24 cellular contexts compared by ENCODE assay signal in genomic region chr12:130049666-130050065, GRCh38.
DNase-seq lines count a peak whose midpoint lies in the region; ATAC-seq, FAIRE-seq and TF ChIP-seq lines count a peak whose summit lies in the region.
"Had no signal": no experiment of that assay in that cellular context is flagged by ENCODE, and none has a peak within 500 bp of the region (broad histone marks: within the 10 kb centered on the region; RNA-seq: fewer than 3 reads in every experiment).

No MANE protein-coding gene starts in this region.

- no peaks in the 10 kb centered on the region for H3K79me2 ChIP-seq in GM23338 (replicated peaks; ENCODE audit: insufficient read depth)

- H3K36me3 ChIP-seq in GM23338 (ENCODE audit: insufficient read depth) (no peaks in the 10 kb centered on the region), WERI-Rb-1 (no peaks in the 10 kb centered on the region), neuronal stem cell (replicated peaks in 1 of 2; ENCODE audit: control insufficient read depth in 2 of 2, insufficient read depth in 2 of 2, low read length in 2 of 2) (no peaks in the 10 kb centered on the region)
- H3K36me3 ChIP-seq: sigmoid colon, thyroid gland had no signal

- H2BK12ac ChIP-seq in neuronal stem cell (ENCODE audit: low read length): no peak overlapping the region

- no peak for DNase-seq in GM23338 (ENCODE audit: low spot score)
- DNase-seq in LNCaP clone FGC (ENCODE audit: low read depth): no peak
- DNase-seq in WERI-Rb-1: peak; percentile 68
- no peak for DNase-seq in neuronal stem cell (ENCODE audit: low spot score)
- no peak for DNase-seq in GM12892 (ENCODE audit: insufficient read length)
- DNase-seq in activated CD8-positive, alpha-beta memory T cell treated with anti-CD3 and anti-CD28 coated beads, Interleukin-2, amount 50 U/mL, for 48 hours: no peak
- no peak for DNase-seq in glomerular visceral epithelial cell (ENCODE audit: extremely low spot score)
- DNase-seq: activated B cell treated with CpG ODN at 0.5 μM for 24 hours; activated CD4-positive, alpha-beta T cell treated with anti-CD3 and anti-CD28 coated beads, Interleukin-2, amount 50 U/mL, for 4 hours; CD4-positive, alpha-beta memory T cell; GF-D8; GM23248; Kasumi-1; NCI-H1105 treated with DMSO at 0.1 percent for 48 hours; NCI-H446; sigmoid colon; stimulated activated naive CD8-positive, alpha-beta T cell treated with anti-CD3 and anti-CD28 coated beads, Interleukin-15, amount 100 ng/mL, for 72 hours; T-helper 9 cell; thyroid gland had no signal

- H3K9ac ChIP-seq in neuronal stem cell (ENCODE audit: low read depth, low read length, poor library complexity): no peak overlapping the region
- H3K9ac ChIP-seq: GM23248 had no signal

- H3K27me3 Mint-ChIP-seq in GM23338 (ENCODE audit: insufficient read depth, low read depth, poor library complexity): peaks cover 8% of the 10 kb centered on the region

- ATAC-seq in GM23338: no peak
- ATAC-seq: stimulated activated naive CD8-positive, alpha-beta T cell treated with anti-CD3 and anti-CD28 coated beads, Interleukin-15, amount 100 ng/mL, for 72 hours had no signal

- TF ChIP-seq POLR2A in GM12892 (IDR thresholded peaks at IDR 0.05; ENCODE audit: low read depth, low read length): no peak

- peak overlapping the region; percentile 2 for H4K91ac ChIP-seq in neuronal stem cell (ENCODE audit: low read depth, low read length, poor library complexity)

- no peak overlapping the region for H3K4me3 ChIP-seq in GM23338
- H3K4me3 ChIP-seq in LNCaP clone FGC (ENCODE audit: low read depth, low read length): no peak overlapping the region
- no peak overlapping the region for H3K4me3 ChIP-seq in WERI-Rb-1 (ENCODE audit: low read depth, low read length)
- H3K4me3 ChIP-seq in neuronal stem cell (ENCODE audit: low read length in 2 of 2): no peak overlapping the region
- H3K4me3 ChIP-seq: GM23248, lung, sigmoid colon, thyroid gland had no signal

- H4K8ac ChIP-seq in neuronal stem cell (ENCODE audit: low read depth, low read length): no peak overlapping the region

- H2BK120ac ChIP-seq in neuronal stem cell (ENCODE audit: low read depth, low read length): no peak overlapping the region

- H3K23ac ChIP-seq in neuronal stem cell (ENCODE audit: low read depth, low read length, poor library complexity): no peak overlapping the region

- no peaks in the 10 kb centered on the region; the same call in 1 of the 2 replicates for H3K4me1 ChIP-seq in GM23338 (ENCODE audit: insufficient read depth)
- peaks cover 9% of the 10 kb centered on the region in 2 donors for H3K4me1 ChIP-seq in neuronal stem cell (ENCODE audit: control insufficient read depth in 2 of 2, insufficient read depth in 1 of 2, low read depth in 1 of 2, low read length in 2 of 2)
- H3K4me1 ChIP-seq: sigmoid colon, thyroid gland had no signal

- no peak overlapping the region for H2AK5ac ChIP-seq in neuronal stem cell (ENCODE audit: low read depth, low read length)

- H3K27ac ChIP-seq in GM23338 (ENCODE audit: low read depth) (no peak overlapping the region), WERI-Rb-1 (no peak overlapping the region), neuronal stem cell (replicated peaks; ENCODE audit: low read length) (no peak overlapping the region)
- H3K27ac ChIP-seq: GM23248, sigmoid colon, thyroid gland had no signal

- no CpG with 5 or more reads among the region's 12 CpGs for WGBS in neuronal stem cell (ENCODE audit: extremely low coverage in 2 of 2, insufficient read length in 2 of 2, insufficient replicate concordance in 1 of 2), 2 donors

- no peaks in the 10 kb centered on the region for H3K79me1 ChIP-seq in neuronal stem cell (ENCODE audit: low read depth, low read length)

- no peak overlapping the region for H3K4me3 Mint-ChIP-seq in GM23338
- H3K4me3 Mint-ChIP-seq: activated B cell treated with CpG ODN at 0.5 μM for 24 hours; activated naive CD4-positive, alpha-beta T cell treated with anti-CD3 and anti-CD28 coated beads, Interleukin-2, amount 50 U/mL, for 24 hours; CD4-positive, alpha-beta memory T cell; dendritic cell treated with granulocyte-macrophage colony-stimulating factor and Interleukin-4, amounts not matched to agents 40 ng/mL and 50 ng/mL, for 4 days; stimulated activated naive CD8-positive, alpha-beta T cell treated with anti-CD3 and anti-CD28 coated beads, Interleukin-15, amount 100 ng/mL, for 72 hours had no signal

- no peaks in the 10 kb centered on the region for H3K9me2 ChIP-seq in GM23338 (ENCODE audit: insufficient read depth)

- H3K4me2 ChIP-seq in GM23338: no peak overlapping the region
- no peak overlapping the region for H3K4me2 ChIP-seq in neuronal stem cell (ENCODE audit: insufficient read depth, low read length, poor library complexity, severe bottlenecking)

- no peak overlapping the region for H3K4ac ChIP-seq in neuronal stem cell (ENCODE audit: low read length)

- H2BK5ac ChIP-seq in neuronal stem cell (ENCODE audit: low read length): no peak overlapping the region

- H3K9me3 ChIP-seq in WERI-Rb-1 (ENCODE audit: severe bottlenecking): no peaks in the 10 kb centered on the region
- H3K9me3 ChIP-seq in neuronal stem cell (replicated peaks in 1 of 2; ENCODE audit: control insufficient read depth in 2 of 2, insufficient read depth in 1 of 2, low read depth in 1 of 2, low read length in 2 of 2): peaks cover 0 to 9% of the 10 kb centered on the region in 2 donors
- H3K9me3 ChIP-seq: sigmoid colon, thyroid gland had no signal

- H3K18ac ChIP-seq in neuronal stem cell (ENCODE audit: low read length): no peak overlapping the region

- no peaks in the 10 kb centered on the region for H4K20me1 ChIP-seq in GM23338 (replicated peaks; ENCODE audit: insufficient read depth)

- H3K36me3 Mint-ChIP-seq in GM23338 (ENCODE audit: low read depth): peaks cover 68% of the 10 kb centered on the region
- H3K36me3 Mint-ChIP-seq: activated naive CD4-positive, alpha-beta T cell treated with anti-CD3 and anti-CD28 coated beads, Interleukin-2, amount 50 U/mL, for 24 hours; CD4-positive, alpha-beta memory T cell had no signal

- H3F3A ChIP-seq in GM23338 (replicated peaks; ENCODE audit: low read depth): 0 out of 2 replicates have a peak, but pooled peaks cover 2% of the 10 kb centered on the region

- no peak overlapping the region for H2BK15ac ChIP-seq in neuronal stem cell (ENCODE audit: low read length)

- FAIRE-seq in GM12892 (lab: Jason Lieb, UNC): no peak
- FAIRE-seq: endometrium, GM18507 had no signal

- no peak overlapping the region for H3K27ac Mint-ChIP-seq in GM23338
- H3K27ac Mint-ChIP-seq: activated B cell treated with CpG ODN at 0.5 μM for 24 hours; activated naive CD4-positive, alpha-beta T cell treated with anti-CD3 and anti-CD28 coated beads, Interleukin-2, amount 50 U/mL, for 24 hours; CD4-positive, alpha-beta memory T cell; dendritic cell treated with granulocyte-macrophage colony-stimulating factor and Interleukin-4, amounts not matched to agents 40 ng/mL and 50 ng/mL, for 4 days; stimulated activated naive CD8-positive, alpha-beta T cell treated with anti-CD3 and anti-CD28 coated beads, Interleukin-15, amount 100 ng/mL, for 72 hours had no signal

- H3K14ac ChIP-seq in neuronal stem cell (ENCODE audit: low read length): no peak overlapping the region

- H2AFZ ChIP-seq in GM23338 (no peak overlapping the region), neuronal stem cell (ENCODE audit: low read length) (no peak overlapping the region)
- H2AFZ ChIP-seq: GM23248 had no signal

- peaks cover 100% of the 10 kb centered on the region for H3K9me3 Mint-ChIP-seq in GM23338
- H3K9me3 Mint-ChIP-seq: activated naive CD4-positive, alpha-beta T cell treated with anti-CD3 and anti-CD28 coated beads, Interleukin-2, amount 50 U/mL, for 24 hours had no signal

- no peaks in the 10 kb centered on the region for H3K4me1 Mint-ChIP-seq in GM23338
- H3K4me1 Mint-ChIP-seq: activated B cell treated with CpG ODN at 0.5 μM for 24 hours; activated naive CD4-positive, alpha-beta T cell treated with anti-CD3 and anti-CD28 coated beads, Interleukin-2, amount 50 U/mL, for 24 hours; stimulated activated naive CD8-positive, alpha-beta T cell treated with anti-CD3 and anti-CD28 coated beads, Interleukin-15, amount 100 ng/mL, for 72 hours had no signal

- TF ChIP-seq CTCF in GM23338 (conservative IDR thresholded peaks at IDR 0.05; ENCODE audit: low read depth in 2 of 2): peak; percentile 28 to 43; a peak in 3 of 4 replicates
- peak; percentile 55 for TF ChIP-seq CTCF in LNCaP clone FGC (IDR thresholded peaks at IDR 0.05; ENCODE audit: control insufficient read depth, extremely low read depth, insufficient read depth)
- peak; percentile 67 for TF ChIP-seq CTCF in WERI-Rb-1 (IDR thresholded peaks at IDR 0.05; ENCODE audit: low read depth, low read length)

- peaks cover 28% of the 10 kb centered on the region for H3K27me3 ChIP-seq in GM23338 (ENCODE audit: insufficient read depth)
- no peaks in the 10 kb centered on the region for H3K27me3 ChIP-seq in WERI-Rb-1 (ENCODE audit: insufficient read depth, low read depth, severe bottlenecking)
- peaks cover 3 to 66% (median 18%) of the 10 kb centered on the region in 3 experiments for H3K27me3 ChIP-seq in neuronal stem cell (ENCODE audit: control insufficient read depth in 3 of 3, insufficient read depth in 3 of 3, low read depth in 1 of 3, low read length in 3 of 3)
- H3K27me3 ChIP-seq: thyroid gland had no signal

TF ChIP-seq in GM23338, 12 proteins besides CTCF, POLR2A, EP300 and RAD21:
- TF ChIP-seq CREB1 (CRISPR knock-in tag; IDR thresholded peaks at IDR 0.05; ENCODE audit: low read depth) (no peak), ZNF114 (CRISPR knock-in tag; IDR thresholded peaks at IDR 0.05) (no peak), EZH2 (IDR thresholded peaks at IDR 0.05; ENCODE audit: low read depth, unreplicated experiment) (no peak), JUNB (IDR thresholded peaks at IDR 0.05; ENCODE audit: unreplicated experiment) (no peak), NANOG (IDR thresholded peaks at IDR 0.05; ENCODE audit: borderline replicate concordance) (no peak), EZH2phosphoT487 (IDR thresholded peaks at IDR 0.05; ENCODE audit: unreplicated experiment) (no peak)
